In the genomic region with DNA sequence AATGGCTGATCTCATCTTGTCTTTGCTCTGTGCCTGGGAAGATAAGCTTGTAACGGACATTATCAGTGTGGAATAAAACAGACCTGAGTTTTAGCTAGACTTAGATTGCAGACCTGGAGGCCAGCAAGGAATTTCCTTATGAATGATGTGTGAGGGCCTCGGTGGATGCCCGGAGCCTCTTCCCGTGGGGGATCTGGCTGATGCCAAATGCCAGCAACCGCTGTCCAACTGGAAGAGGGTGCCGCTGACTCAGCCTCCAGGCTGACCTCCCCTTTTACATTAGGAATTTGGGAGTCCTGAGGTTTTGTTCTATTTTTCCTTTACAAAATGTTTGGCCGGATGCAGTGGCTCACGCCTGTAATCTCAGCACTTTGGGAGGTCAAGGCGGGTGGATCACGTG, we compare ENCODE assay signal across 12 cellular contexts. TPM values are rescaled to one million over a fixed set of nuclear protein-coding genes. Genes with fewer than 3 reads are reported as not detected.
"Had no signal": no experiment of that assay in that cellular context is flagged by ENCODE, and none has a peak within 500 bp of the region (broad histone marks: within the 10 kb centered on the region; RNA-seq: fewer than 3 reads in every experiment).

No MANE protein-coding gene starts in this region.

- H3K27ac ChIP-seq: GM23248, KMS-11 had no signal

- FAIRE-seq: HTR-8/SVneo had no signal

- H3K4me1 ChIP-seq: HAP-1 had no signal

- H3K9me3 ChIP-seq: HAP-1 had no signal

- ATAC-seq: HCT116 had no signal

- H3K4me3 ChIP-seq: GM23248, HAP-1 had no signal

- DNase-seq: GM23248, GOT3, H7, HFFc6, IMR-90, KBM-7 had no signal

- H3K36me3 ChIP-seq: HAP-1 had no signal

RNA-seq across cellular contexts. Expression of a gene that starts 19.6 kb away (rescaled TPM):
- total RNA-seq: GM23248, H4, H7, HFFc6, HT-29, IMR-90 had no signal
- polyA plus RNA-seq: GM23248, IMR-90 had no signal

RNA-seq across cellular contexts. Expression of a gene that starts 39.4 kb away (rescaled TPM):
- total RNA-seq: GM23248, H4, H7, HFFc6, HT-29, IMR-90 had no signal
- polyA plus RNA-seq: GM23248, IMR-90 had no signal

RNA-seq across cellular contexts. Expression of a gene that starts 51.4 kb away (rescaled TPM):
- total RNA-seq: GM23248, H4, H7, HFFc6, HT-29, IMR-90 had no signal
- polyA plus RNA-seq: GM23248, IMR-90 had no signal
